Comparison of ENCODE assay signal across 8 cellular contexts in genomic region chr7:116802784-116803183, GRCh38. TPM values are rescaled to one million over a fixed set of nuclear protein-coding genes. Genes with fewer than 3 reads are reported as not detected.
A peak's percentile ranks its signal among the peaks of the same experiment; 100 is the strongest.
DNase-seq lines count a peak whose midpoint lies in the region; ATAC-seq and TF ChIP-seq lines count a peak whose summit lies in the region.

No MANE protein-coding gene starts in this region.

- no peaks in the 10 kb centered on the region for H3K9me3 Mint-ChIP-seq in MCF 10A (ENCODE audit: unreplicated experiment)

- peak overlapping the region; percentile 82 for H3K27ac Mint-ChIP-seq in MCF 10A (ENCODE audit: low read depth, unreplicated experiment)

- CTCF ChIA-PET in MCF 10A (lab: Yijun Ruan, JAX): interaction anchor here (0.7 to 10.0 kb wide), 8 partner anchors 23 to 600 kb away, joined by 3 to 205 read pairs (median 4); no protein-coding TSS in a partner anchor

- H3K4me1 Mint-ChIP-seq in MCF 10A (ENCODE audit: insufficient read depth, unreplicated experiment): peaks cover 20% of the 10 kb centered on the region

- POLR2A ChIA-PET in MCF 10A (lab: Yijun Ruan, JAX): interaction anchor here (0.7 to 1.1 kb wide), 2 partner anchors 11 to 169 kb away, joined by 3 to 4 read pairs; no protein-coding TSS in a partner anchor

- no TSS peak for BruUV-seq in MCF 10A (replicated peaks; lab: Mats Ljungman, UMichigan)

- H3K36me3 Mint-ChIP-seq in MCF 10A (ENCODE audit: insufficient read depth, unreplicated experiment): peaks cover 27% of the 10 kb centered on the region

- intact Hi-C loops in MCF 10A (cut with micrococcal nuclease): no loop called here

- peak overlapping the region; percentile 37 for H3K4me3 Mint-ChIP-seq in MCF 10A (ENCODE audit: unreplicated experiment)

- H3K27me3 Mint-ChIP-seq in MCF 10A (ENCODE audit: insufficient read depth, unreplicated experiment): no peaks in the 10 kb centered on the region

- DNase-seq in COLO829 (ENCODE audit: low spot score) (peak; percentile 84), NCI-H774 (lab: John Stamatoyannopoulos, UW) (peak; percentile 8), MCF 10A (ENCODE audit: unreplicated experiment) (peak; percentile 77), left lobe of liver (ENCODE audit: low spot score) (no peak), superior temporal gyrus (ENCODE audit: extremely low spot score) (peak; percentile 92), GDM1 (lab: John Stamatoyannopoulos, UW) (no peak)

- peak; percentile 20 for TF ChIP-seq CTCF in MCF 10A (IDR thresholded peaks at IDR 0.05; ENCODE audit: unreplicated experiment)

- ATAC-seq in GM18519 (IDR thresholded peaks at IDR 0.05; ENCODE audit: low FRiP score, unreplicated experiment) (peak; percentile 74), HG03045 (IDR thresholded peaks at IDR 0.05; ENCODE audit: unreplicated experiment) (peak; percentile 67), left lobe of liver (peak; percentile 55)

RNA-seq across cellular contexts. Expression of gene CAPZA2, which starts 59.6 kb away (rescaled TPM):
- total RNA-seq in MCF 10A (2022) (173 and 210 TPM in 2 replicates), left lobe of liver (83.7 TPM)

Comparison
In these comparisons a context has a peak if more than half of its experiments do, and no peak if none do; other contexts are left out.
1. DNase-seq: peak in COLO829 (single experiment), NCI-H774 (single experiment), MCF 10A (single experiment) and superior temporal gyrus (single experiment); none in left lobe of liver (single experiment) and GDM1 (single experiment).
2. Peak in every context shown above with its lines, with median percentiles within 50 percentile points of each other: ATAC-seq.